Comparison of ENCODE assay signal across 1 cellular context in the genomic region with DNA sequence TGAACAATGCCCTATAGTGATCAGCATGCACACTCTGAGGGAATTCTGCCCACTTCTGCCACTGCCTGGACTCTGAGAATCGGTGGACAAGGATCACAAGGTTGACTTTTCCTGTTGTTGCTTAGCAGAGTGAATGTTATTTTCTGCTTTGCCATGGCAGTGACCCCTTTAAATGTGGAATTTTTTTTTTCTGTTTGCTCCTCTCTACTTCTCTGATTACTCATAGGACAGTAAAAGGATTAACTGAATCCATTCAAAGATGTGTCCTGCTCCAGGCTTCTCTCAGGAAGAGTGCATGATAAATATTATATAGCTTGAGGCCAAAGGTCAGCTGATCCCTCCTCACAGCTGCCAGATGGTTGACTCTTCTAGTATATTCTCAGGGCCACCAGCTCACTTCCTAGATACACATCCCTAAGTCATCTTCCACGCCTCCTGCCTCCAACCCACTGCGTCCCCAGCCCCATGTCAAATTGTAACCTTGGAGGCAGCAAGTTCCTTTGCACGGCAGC.
TF ChIP-seq lines count a peak whose summit lies in the region.

No MANE protein-coding gene starts in this region.

TF ChIP-seq in A549, 52 proteins besides CTCF, POLR2A, EP300 and RAD21:
- TF ChIP-seq RFX5 (IDR thresholded peaks at IDR 0.05) (no peak), KDM5A (IDR thresholded peaks at IDR 0.05) (no peak), CHD2 (IDR thresholded peaks at IDR 0.05; ENCODE audit: low read length, partially characterized antibody) (no peak), ZSCAN20 (CRISPR knock-in tag; IDR thresholded peaks at IDR 0.05) (no peak)
